Comparison of ENCODE assay signal across 24 cellular contexts in genomic region chr4:139574641-139575040, GRCh38.
"Had no signal": no experiment of that assay in that cellular context is flagged by ENCODE, and none has a peak within 500 bp of the region (broad histone marks: within the 10 kb centered on the region; RNA-seq: fewer than 3 reads in every experiment).

No MANE protein-coding gene starts in this region.

- H3K9me3 Mint-ChIP-seq: natural killer cell; neural crest cell; stimulated activated naive CD8-positive, alpha-beta T cell treated with anti-CD3 and anti-CD28 coated beads, Interleukin-15, Interleukin-2, amounts not matched to agents 100 ng/mL and 50 ng/mL, for 24 hours had no signal

- H3K36me3 ChIP-seq: colonic mucosa, esophagus muscularis mucosa, heart right ventricle, left lung, right lobe of liver, thoracic aorta, tibial nerve, upper lobe of left lung had no signal

- H3K4me1 Mint-ChIP-seq: natural killer cell; stimulated activated naive B cell treated with anti-CD40 and anti-IgM and Interleukin-4, amounts not matched to agents 10 μg/mL and 1 μg/mL and 100 μg/mL, for 72 hours had no signal

- H3K9ac ChIP-seq: parathyroid adenoma had no signal

- H3K4me3 Mint-ChIP-seq: natural killer cell; neural crest cell; stimulated activated naive B cell treated with anti-CD40 and anti-IgM and Interleukin-4, amounts not matched to agents 10 μg/mL and 1 μg/mL and 100 μg/mL, for 72 hours; stimulated activated naive CD8-positive, alpha-beta T cell treated with anti-CD3 and anti-CD28 coated beads, Interleukin-15, Interleukin-2, amounts not matched to agents 100 ng/mL and 50 ng/mL, for 24 hours had no signal

- ATAC-seq: heart right ventricle; left cardiac atrium; left lung; natural killer cell; right lobe of liver; stimulated activated naive B cell treated with anti-CD40 and anti-IgM and Interleukin-4, amounts not matched to agents 10 μg/mL and 1 μg/mL and 100 μg/mL, for 72 hours had no signal

- H3K79me2 ChIP-seq: parathyroid adenoma had no signal

- H2AFZ ChIP-seq: parathyroid adenoma had no signal

- H3K27ac ChIP-seq: colonic mucosa, esophagus muscularis mucosa, heart right ventricle, left lung, parathyroid adenoma, right lobe of liver, thoracic aorta, tibial nerve, upper lobe of left lung had no signal

- H3K27me3 Mint-ChIP-seq: stimulated activated naive CD8-positive, alpha-beta T cell treated with anti-CD3 and anti-CD28 coated beads, Interleukin-15, Interleukin-2, amounts not matched to agents 100 ng/mL and 50 ng/mL, for 24 hours had no signal

- H3K4me3 ChIP-seq: colonic mucosa, esophagus muscularis mucosa, heart right ventricle, left lung, right lobe of liver, thoracic aorta, tibial nerve, upper lobe of left lung had no signal

- H3K36me3 Mint-ChIP-seq: natural killer cell; stimulated activated naive B cell treated with anti-CD40 and anti-IgM and Interleukin-4, amounts not matched to agents 10 μg/mL and 1 μg/mL and 100 μg/mL, for 72 hours had no signal

- H3K9me3 ChIP-seq: colonic mucosa, esophagus muscularis mucosa, heart right ventricle, left lung, right lobe of liver, thoracic aorta, tibial nerve, upper lobe of left lung had no signal

- DNase-seq: colonic mucosa; dermis blood vessel endothelial cell; effector memory CD4-positive, alpha-beta T cell; foreskin melanocyte; glutamatergic neuron; heart right ventricle; hippocampal formation; left cardiac atrium; left lung; mesenchymal stem cell; natural killer cell; right lobe of liver; small intestine; stimulated activated CD4-positive, alpha-beta T cell treated with anti-CD3 and anti-CD28 coated beads, Interleukin-15, amount 100 ng/mL, for 24 hours; stimulated activated CD4-positive, alpha-beta T cell treated with anti-CD3 and anti-CD28 coated beads, Interleukin-2, amount 100 ng/mL, for 48 hours; stimulated activated naive B cell treated with anti-CD40 and anti-IgM and Interleukin-4, amounts not matched to agents 10 μg/mL and 1 μg/mL and 100 μg/mL, for 72 hours; upper lobe of left lung had no signal

- H3K4me1 ChIP-seq: colonic mucosa, esophagus muscularis mucosa, heart right ventricle, left lung, parathyroid adenoma, right lobe of liver, tibial nerve, upper lobe of left lung had no signal

- H3K27me3 ChIP-seq: colonic mucosa, esophagus muscularis mucosa, heart right ventricle, left lung, right lobe of liver, tibial nerve, upper lobe of left lung had no signal

- H3K27ac Mint-ChIP-seq: natural killer cell; progenitor cell of endocrine pancreas; stimulated activated naive B cell treated with anti-CD40 and anti-IgM and Interleukin-4, amounts not matched to agents 10 μg/mL and 1 μg/mL and 100 μg/mL, for 72 hours; stimulated activated naive CD8-positive, alpha-beta T cell treated with anti-CD3 and anti-CD28 coated beads, Interleukin-15, Interleukin-2, amounts not matched to agents 100 ng/mL and 50 ng/mL, for 24 hours had no signal
